22 cellular contexts compared by ENCODE assay signal in the genomic region with DNA sequence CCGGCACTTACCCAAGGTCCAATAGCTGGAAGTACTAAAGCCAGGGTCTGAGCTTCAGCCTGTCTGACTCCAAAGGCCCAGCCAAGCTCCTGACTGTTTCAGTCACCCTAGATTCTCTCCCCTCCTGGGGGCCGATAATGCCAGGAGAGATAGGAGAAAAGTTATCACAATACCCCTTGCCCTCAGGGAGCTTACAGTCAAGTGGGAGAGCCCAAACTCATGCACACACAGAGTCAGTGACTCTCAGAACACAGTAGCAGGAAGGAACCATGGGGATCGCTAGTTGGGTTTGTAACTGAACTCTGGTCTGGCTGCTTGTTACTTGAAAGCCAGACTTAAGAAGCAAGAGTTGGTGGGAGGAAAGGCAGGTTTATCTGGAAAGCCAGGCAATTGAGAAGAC. TPM values are rescaled to one million over a fixed set of nuclear protein-coding genes. Genes with fewer than 3 reads are reported as not detected.
DNase-seq lines count a peak whose midpoint lies in the region; ATAC-seq, FAIRE-seq and TF ChIP-seq lines count a peak whose summit lies in the region.
"Had no signal": no experiment of that assay in that cellular context is flagged by ENCODE, and none has a peak within 500 bp of the region (broad histone marks: within the 10 kb centered on the region; RNA-seq: fewer than 3 reads in every experiment).

No MANE protein-coding gene starts in this region.

- WGBS in K562 (ENCODE audit: insufficient coverage, low coverage, missing lambda C conversion rate): 58% methylated on average over 3 of the region's 3 CpGs

- H3K4me3 Mint-ChIP-seq in activated naive CD4-positive, alpha-beta T cell treated with anti-CD3 and anti-CD28 coated beads, Interleukin-2, amount 50 U/mL, for 24 hours: no peak overlapping the region
- H3K4me3 Mint-ChIP-seq in activated CD4-positive, alpha-beta memory T cell treated with anti-CD3 and anti-CD28 coated beads for 36 hours: no peak overlapping the region
- H3K4me3 Mint-ChIP-seq in stimulated activated naive B cell treated with anti-CD40 and anti-IgM and Interleukin-4, amounts not matched to agents 10 μg/mL and 1 μg/mL and 100 μg/mL, for 72 hours: peak overlapping the region in 1 of 2 donors; percentile 33
- H3K4me3 Mint-ChIP-seq: H9 had no signal

- BruUV-seq in K562 (replicated peaks; lab: Mats Ljungman, UMichigan): no TSS peak

- no peaks in the 10 kb centered on the region for H3K9me3 Mint-ChIP-seq in activated naive CD4-positive, alpha-beta T cell treated with anti-CD3 and anti-CD28 coated beads, Interleukin-2, amount 50 U/mL, for 24 hours
- no peaks in the 10 kb centered on the region for H3K9me3 Mint-ChIP-seq in activated CD4-positive, alpha-beta memory T cell treated with anti-CD3 and anti-CD28 coated beads for 36 hours
- H3K9me3 Mint-ChIP-seq in stimulated activated naive B cell treated with anti-CD40 and anti-IgM and Interleukin-4, amounts not matched to agents 10 μg/mL and 1 μg/mL and 100 μg/mL, for 72 hours: no peaks in the 10 kb centered on the region
- H3K9me3 Mint-ChIP-seq: H9 had no signal

- H3K27ac Mint-ChIP-seq in activated naive CD4-positive, alpha-beta T cell treated with anti-CD3 and anti-CD28 coated beads, Interleukin-2, amount 50 U/mL, for 24 hours: peak overlapping the region; percentile 89
- H3K27ac Mint-ChIP-seq in activated CD4-positive, alpha-beta memory T cell treated with anti-CD3 and anti-CD28 coated beads for 36 hours: peak overlapping the region; percentile 1
- H3K27ac Mint-ChIP-seq in stimulated activated naive B cell treated with anti-CD40 and anti-IgM and Interleukin-4, amounts not matched to agents 10 μg/mL and 1 μg/mL and 100 μg/mL, for 72 hours: peak overlapping the region; percentile 15
- H3K27ac Mint-ChIP-seq: H9 had no signal

- no peak overlapping the region for H3K9ac ChIP-seq in K562 (ENCODE audit: insufficient read depth in 1 of 2, low read depth in 2 of 2, low read length in 2 of 2)

- H3K4me2 ChIP-seq in K562 (ENCODE audit: insufficient read depth, low read length): no peak overlapping the region
- H3K4me2 ChIP-seq: A549 had no signal

- ATAC-seq in K562 (no peak), lower lobe of right lung (no peak), GM21367 (IDR thresholded peaks at IDR 0.05; ENCODE audit: unreplicated experiment) (no peak)
- ATAC-seq in stimulated activated naive B cell treated with anti-CD40 and anti-IgM and Interleukin-4, amounts not matched to agents 10 μg/mL and 1 μg/mL and 100 μg/mL, for 72 hours (replicated peaks): no peak
- ATAC-seq: A549, Panc1 had no signal

- peaks cover 0 to under 1% of the 10 kb centered on the region in 2 experiments; a peak in 3 of 5 replicates for H3K4me1 ChIP-seq in K562 (replicated peaks in 1 of 2; ENCODE audit: control insufficient read depth in 2 of 2, insufficient read depth in 2 of 2, low read length in 2 of 2)
- no peaks in the 10 kb centered on the region for H3K4me1 ChIP-seq in lower lobe of right lung
- H3K4me1 ChIP-seq: A549 had no signal

- H3K36me3 Mint-ChIP-seq in activated naive CD4-positive, alpha-beta T cell treated with anti-CD3 and anti-CD28 coated beads, Interleukin-2, amount 50 U/mL, for 24 hours: peaks cover 31% of the 10 kb centered on the region
- peaks cover 60% of the 10 kb centered on the region for H3K36me3 Mint-ChIP-seq in activated CD4-positive, alpha-beta memory T cell treated with anti-CD3 and anti-CD28 coated beads for 36 hours
- peaks cover 57 to 61% of the 10 kb centered on the region in 2 donors for H3K36me3 Mint-ChIP-seq in stimulated activated naive B cell treated with anti-CD40 and anti-IgM and Interleukin-4, amounts not matched to agents 10 μg/mL and 1 μg/mL and 100 μg/mL, for 72 hours

- H3K27me3 ChIP-seq in K562 (ENCODE audit: control insufficient read depth in 2 of 2, insufficient read depth in 2 of 2, low read length in 2 of 2): no peaks in the 10 kb centered on the region
- no peaks in the 10 kb centered on the region for H3K27me3 ChIP-seq in lower lobe of right lung (ENCODE audit: low read depth)
- H3K27me3 ChIP-seq: MG63 had no signal

- no peak for TF ChIP-seq CTCF in K562 (IDR thresholded peaks at IDR 0.05 in 2 of 3, conservative IDR thresholded peaks at IDR 0.05 in 1 of 3; ENCODE audit: insufficient read depth in 2 of 3, low read depth in 1 of 3, low read length in 3 of 3)
- no peak for TF ChIP-seq CTCF in lower lobe of right lung (IDR thresholded peaks at IDR 0.05)

- no peak for TF ChIP-seq POLR2A in K562 (conservative IDR thresholded peaks at IDR 0.05)

- no peak for TF ChIP-seq RAD21 in K562 (CRISPR knock-in tag; conservative IDR thresholded peaks at IDR 0.05 in 1 of 2, IDR thresholded peaks at IDR 0.05 in 1 of 2)

- peaks cover 2% of the 10 kb centered on the region for H3K9me1 ChIP-seq in K562 (ENCODE audit: control insufficient read depth, insufficient read depth, low read length)

- POLR2A ChIA-PET in activated CD4-positive, alpha-beta memory T cell treated with anti-CD3 and anti-CD28 coated beads for 36 hours (lab: Charles Lee): no interaction called here
- POLR2A ChIA-PET in K562 (lab: Yijun Ruan, JAX): interaction anchor here (0.9 to 1.1 kb wide), 4 partner anchors 9 to 47 kb away, joined by 3 to 5 read pairs (median 4); a partner anchor contains a TSS

- no peak overlapping the region for H2AFZ ChIP-seq in K562 (ENCODE audit: low read depth, low read length)

- H3K4me3 ChIP-seq in K562 (no peak overlapping the region), lower lobe of right lung (no peak overlapping the region)
- H3K4me3 ChIP-seq: A549, MG63 had no signal

- H3K27ac ChIP-seq in K562 (ENCODE audit: extremely low read depth, low read depth, low read length): no peak overlapping the region
- no peak overlapping the region for H3K27ac ChIP-seq in lower lobe of right lung
- H3K27ac ChIP-seq: A549 had no signal

- no peaks in the 10 kb centered on the region for H4K20me1 ChIP-seq in K562 (replicated peaks; ENCODE audit: control insufficient read depth, insufficient read depth, low read length)

- H3K9me3 ChIP-seq in K562 (replicated peaks; ENCODE audit: control insufficient read depth, insufficient read depth, low read depth, low read length): no peaks in the 10 kb centered on the region
- no peaks in the 10 kb centered on the region for H3K9me3 ChIP-seq in lower lobe of right lung
- H3K9me3 ChIP-seq: A549, MG63 had no signal

- intact Hi-C loops in activated CD4-positive, alpha-beta memory T cell treated with anti-CD3 and anti-CD28 coated beads for 36 hours (cut with micrococcal nuclease): no loop called here
- intact Hi-C loops in K562 (cut with micrococcal nuclease) (no loop called here), lower lobe of right lung (cut with DNase I) (no loop called here)

- H3K4me1 Mint-ChIP-seq in activated naive CD4-positive, alpha-beta T cell treated with anti-CD3 and anti-CD28 coated beads, Interleukin-2, amount 50 U/mL, for 24 hours: no peaks in the 10 kb centered on the region
- peaks cover 2% of the 10 kb centered on the region for H3K4me1 Mint-ChIP-seq in activated CD4-positive, alpha-beta memory T cell treated with anti-CD3 and anti-CD28 coated beads for 36 hours (ENCODE audit: low read depth)
- peaks cover 0 to 1% of the 10 kb centered on the region in 2 donors for H3K4me1 Mint-ChIP-seq in stimulated activated naive B cell treated with anti-CD40 and anti-IgM and Interleukin-4, amounts not matched to agents 10 μg/mL and 1 μg/mL and 100 μg/mL, for 72 hours
- H3K4me1 Mint-ChIP-seq: H9 had no signal

- FAIRE-seq in K562 (lab: Jason Lieb, UNC): no peak
- FAIRE-seq: A549, GM19239 had no signal

- in situ Hi-C loops in K562 (cut with MboI): no loop called here

- H3K36me3 ChIP-seq in K562 (ENCODE audit: control insufficient read depth, insufficient read depth, low read length) (no peaks in the 10 kb centered on the region), lower lobe of right lung (peaks cover 68% of the 10 kb centered on the region)
- H3K36me3 ChIP-seq: MG63 had no signal

- no peaks in the 10 kb centered on the region for H3K79me2 ChIP-seq in K562 (ENCODE audit: control insufficient read depth, insufficient read depth, low read length)

- CTCF ChIA-PET in activated CD4-positive, alpha-beta memory T cell treated with anti-CD3 and anti-CD28 coated beads for 36 hours (lab: Charles Lee): interaction anchor here (1.4 to 4.2 kb wide), 5 partner anchors 61 to 104 kb away, joined by 3 to 11 read pairs (median 7); a partner anchor contains a TSS
- CTCF ChIA-PET in K562 (lab: Yijun Ruan, JAX; ENCODE audit: low intra/inter-chr PET ratio): no interaction called here

- DNase-seq in activated naive CD4-positive, alpha-beta T cell treated with Interleukin-2 at 50 U/mL for 16 hours: no peak
- no peak for DNase-seq in activated CD4-positive, alpha-beta memory T cell treated with anti-CD3 and anti-CD28 coated beads for 36 hours
- DNase-seq in K562 (ENCODE audit: extremely low read depth in 1 of 4, low spot score in 3 of 4) (no peak), lower lobe of right lung (no peak), NCI-H2171 (lab: John Stamatoyannopoulos, UW) (no peak)
- no peak for DNase-seq in stimulated activated naive B cell treated with anti-CD40 and anti-IgM and Interleukin-4, amounts not matched to agents 10 μg/mL and 1 μg/mL and 100 μg/mL, for 72 hours
- DNase-seq: C1 segment of cervical spinal cord, Calu3, DMS53, H9, Karpas-422, MG63, NCI-H1092, NCI-H2107, NCI-H226, NCI-H524 treated with DMSO at 0.1 percent for 48 hours had no signal

- TF ChIP-seq EP300 in K562 (IDR thresholded peaks at IDR 0.05; ENCODE audit: low read length): no peak

- H3K27me3 Mint-ChIP-seq in activated naive CD4-positive, alpha-beta T cell treated with anti-CD3 and anti-CD28 coated beads, Interleukin-2, amount 50 U/mL, for 24 hours: no peaks in the 10 kb centered on the region
- no peaks in the 10 kb centered on the region for H3K27me3 Mint-ChIP-seq in activated CD4-positive, alpha-beta memory T cell treated with anti-CD3 and anti-CD28 coated beads for 36 hours
- H3K27me3 Mint-ChIP-seq in stimulated activated naive B cell treated with anti-CD40 and anti-IgM and Interleukin-4, amounts not matched to agents 10 μg/mL and 1 μg/mL and 100 μg/mL, for 72 hours: no peaks in the 10 kb centered on the region

RNA-seq across cellular contexts. Expression of a gene that starts 14.9 kb away (rescaled TPM):
- total RNA-seq in activated CD4-positive, alpha-beta memory T cell treated with anti-CD3 and anti-CD28 coated beads for 36 hours: 10 to 100 TPM; 14.2 to 14.3 TPM
- total RNA-seq in K562 (2011; cell fraction: chromatin; rRNA removed; ENCODE audit: low replicate concordance): 9.3 and 27.8 TPM in 2 replicates
- 27.9 and 32.5 TPM in 2 replicates for total RNA-seq in K562 (2011; cell fraction: nucleolus; rRNA removed)
- 15.2 and 16.7 TPM in 2 replicates for total RNA-seq in K562 (2011; cell fraction: nucleoplasm; rRNA removed)
- total RNA-seq in K562 (2014; rRNA removed): 39.7 and 58.9 TPM in 2 replicates
- 14.7 and 15.2 TPM in 2 replicates for total RNA-seq in K562 (2014; rRNA removed; fragmentation: Illumina TruSeq; extraction: Trizol)
- total RNA-seq in K562 (2015; rRNA removed; fragmentation: Illumina TruSeq; extraction: Trizol): 42.3 and 45.8 TPM in 2 replicates
- 41.3 and 50.7 TPM in 2 replicates for total RNA-seq in K562 (2021)
- 22.1 and 32.8 TPM in 2 replicates for polyA plus RNA-seq in K562 (2011; rRNA removed)
- 50.7 and 101 TPM in 2 replicates for polyA plus RNA-seq in K562 (2011; cell fraction: cytosol; rRNA removed)
- 31.3 and 50.4 TPM in 2 replicates for polyA plus RNA-seq in K562 (2011; cell fraction: nucleus; rRNA removed)
- polyA plus RNA-seq in K562 (2012): 36.8 and 61.3 TPM in 2 replicates
- 26.9 and 40.9 TPM in 2 replicates for polyA plus RNA-seq in K562 (2014; fragmentation: Illumina TruSeq; extraction: Trizol)
- polyA plus RNA-seq in K562 (2014; fragmentation: Nextera tagmentation; extraction: Ambion mirVana): under 1 TPM; 0.13 to 0.17 TPM
- 47.8 and 49.6 TPM in 2 replicates for polyA plus RNA-seq in K562 (2014; rRNA removed)
- polyA minus RNA-seq in K562 (2011; rRNA and poly(A)+ RNA removed): 8.9 and 12.0 TPM in 2 replicates
- polyA minus RNA-seq in K562 (2011; cell fraction: cytosol; rRNA and poly(A)+ RNA removed): 34.4 and 46.7 TPM in 2 replicates
- 10.5 and 17.3 TPM in 2 replicates for polyA minus RNA-seq in K562 (2011; cell fraction: nucleus; rRNA and poly(A)+ RNA removed)
- total RNA-seq in lower lobe of right lung: 24.9 TPM

RNA-seq across cellular contexts. Expression of a gene that starts 23.1 kb away (rescaled TPM):
- total RNA-seq in activated CD4-positive, alpha-beta memory T cell treated with anti-CD3 and anti-CD28 coated beads for 36 hours: 1 to 10 TPM; 7.2 to 7.6 TPM
- total RNA-seq in K562 (2011; cell fraction: chromatin; rRNA removed; ENCODE audit: low replicate concordance): 4.0 and 9.9 TPM in 2 replicates
- 9.9 and 10.3 TPM in 2 replicates for total RNA-seq in K562 (2011; cell fraction: nucleolus; rRNA removed)
- total RNA-seq in K562 (2011; cell fraction: nucleoplasm; rRNA removed): 6.3 and 6.5 TPM in 2 replicates
- total RNA-seq in K562 (2014; rRNA removed) (1.5 and 3.3 TPM in 2 replicates), K562 (2014; rRNA removed; fragmentation: Illumina TruSeq; extraction: Trizol) (1.0 and 1.3 TPM in 2 replicates), K562 (2015; rRNA removed; fragmentation: Illumina TruSeq; extraction: Trizol) (2.0 and 2.1 TPM in 2 replicates), K562 (2021) (3.2 and 3.4 TPM in 2 replicates), lower lobe of right lung (9.3 TPM)
- polyA plus RNA-seq in K562 (2011; rRNA removed) (1.9 and 2.8 TPM in 2 replicates), K562 (2014; fragmentation: Illumina TruSeq; extraction: Trizol) (1.5 and 1.9 TPM in 2 replicates), K562 (2014; fragmentation: Nextera tagmentation; extraction: Ambion mirVana) (under 1 TPM; 0.14 to 0.27 TPM), K562 (2014; rRNA removed) (1.7 and 3.3 TPM in 2 replicates)
- 3.0 and 3.6 TPM in 2 replicates for polyA plus RNA-seq in K562 (2011; cell fraction: cytosol; rRNA removed)
- 2.8 and 3.5 TPM in 2 replicates for polyA plus RNA-seq in K562 (2011; cell fraction: nucleus; rRNA removed)
- polyA plus RNA-seq in K562 (2012): 1.7 and 1.9 TPM in 2 replicates
- 2.1 and 3.3 TPM in 2 replicates for polyA minus RNA-seq in K562 (2011; rRNA and poly(A)+ RNA removed)
- polyA minus RNA-seq in K562 (2011; cell fraction: cytosol; rRNA and poly(A)+ RNA removed): 1.6 and 4.7 TPM in 2 replicates
- 3.9 and 7.7 TPM in 2 replicates for polyA minus RNA-seq in K562 (2011; cell fraction: nucleus; rRNA and poly(A)+ RNA removed)

RNA-seq across cellular contexts. Expression of a gene that starts 39.0 kb away (rescaled TPM):
- total RNA-seq in activated CD4-positive, alpha-beta memory T cell treated with anti-CD3 and anti-CD28 coated beads for 36 hours: 100 to 1,000 TPM; 218 to 226 TPM
- total RNA-seq in K562 (2011; cell fraction: chromatin; rRNA removed; ENCODE audit: low replicate concordance): 0.23 TPM in 1 of 2 replicates, not detected in the other
- total RNA-seq in K562 (2011; cell fraction: nucleolus; rRNA removed): 0.13 and 0.50 TPM in 2 replicates
- not detected in 2 replicates for total RNA-seq in K562 (2011; cell fraction: nucleoplasm; rRNA removed)
- 0.61 TPM in 1 of 2 replicates, not detected in the other for total RNA-seq in K562 (2014; rRNA removed)
- not detected in 2 replicates for total RNA-seq in K562 (2014; rRNA removed; fragmentation: Illumina TruSeq; extraction: Trizol)
- not detected in 2 replicates for total RNA-seq in K562 (2015; rRNA removed; fragmentation: Illumina TruSeq; extraction: Trizol)
- total RNA-seq in K562 (2021): 0.53 and 0.92 TPM in 2 replicates
- 0.01 and 0.12 TPM in 2 replicates for polyA plus RNA-seq in K562 (2011; rRNA removed)
- 0.13 and 0.15 TPM in 2 replicates for polyA plus RNA-seq in K562 (2011; cell fraction: cytosol; rRNA removed)
- polyA plus RNA-seq in K562 (2011; cell fraction: nucleus; rRNA removed): 0.08 and 0.09 TPM in 2 replicates
- 0.14 and 0.22 TPM in 2 replicates for polyA plus RNA-seq in K562 (2012)
- 0.12 TPM in 1 of 2 replicates, not detected in the other for polyA plus RNA-seq in K562 (2014; fragmentation: Illumina TruSeq; extraction: Trizol)
- not detected for polyA plus RNA-seq in K562 (2014; fragmentation: Nextera tagmentation; extraction: Ambion mirVana)
- not detected in 2 replicates for polyA plus RNA-seq in K562 (2014; rRNA removed)
- polyA minus RNA-seq in K562 (2011; rRNA and poly(A)+ RNA removed): 0.21 TPM in 1 of 2 replicates, not detected in the other
- not detected in 2 replicates for polyA minus RNA-seq in K562 (2011; cell fraction: cytosol; rRNA and poly(A)+ RNA removed)
- polyA minus RNA-seq in K562 (2011; cell fraction: nucleus; rRNA and poly(A)+ RNA removed): not detected in 2 replicates
- total RNA-seq in lower lobe of right lung: 127 TPM
- total RNA-seq: Calu3, H9, HT-29 had no signal

RNA-seq across cellular contexts. Expression of a gene that starts 46.7 kb away (rescaled TPM):
- 10 to 100 TPM; 13.7 to 14.2 TPM for total RNA-seq in activated CD4-positive, alpha-beta memory T cell treated with anti-CD3 and anti-CD28 coated beads for 36 hours
- 7.9 and 19.4 TPM in 2 replicates for total RNA-seq in K562 (2011; cell fraction: chromatin; rRNA removed; ENCODE audit: low replicate concordance)
- total RNA-seq in K562 (2011; cell fraction: nucleolus; rRNA removed): 19.1 and 19.7 TPM in 2 replicates
- 15.4 and 16.3 TPM in 2 replicates for total RNA-seq in K562 (2011; cell fraction: nucleoplasm; rRNA removed)
- 9.5 and 9.8 TPM in 2 replicates for total RNA-seq in K562 (2014; rRNA removed)
- 2.4 and 2.5 TPM in 2 replicates for total RNA-seq in K562 (2014; rRNA removed; fragmentation: Illumina TruSeq; extraction: Trizol)
- total RNA-seq in K562 (2015; rRNA removed; fragmentation: Illumina TruSeq; extraction: Trizol): 4.1 and 4.6 TPM in 2 replicates
- 10.1 and 11.1 TPM in 2 replicates for total RNA-seq in K562 (2021)
- 3.9 and 7.1 TPM in 2 replicates for polyA plus RNA-seq in K562 (2011; rRNA removed)
- 11.4 and 13.8 TPM in 2 replicates for polyA plus RNA-seq in K562 (2011; cell fraction: cytosol; rRNA removed)
- 15.5 and 22.5 TPM in 2 replicates for polyA plus RNA-seq in K562 (2011; cell fraction: nucleus; rRNA removed)
- 5.2 and 7.9 TPM in 2 replicates for polyA plus RNA-seq in K562 (2012)
- polyA plus RNA-seq in K562 (2014; fragmentation: Illumina TruSeq; extraction: Trizol): 4.1 and 4.3 TPM in 2 replicates
- under 1 TPM; 0.69 to 0.81 TPM for polyA plus RNA-seq in K562 (2014; fragmentation: Nextera tagmentation; extraction: Ambion mirVana)
- 8.7 and 10.0 TPM in 2 replicates for polyA plus RNA-seq in K562 (2014; rRNA removed)
- 1.5 and 1.9 TPM in 2 replicates for polyA minus RNA-seq in K562 (2011; rRNA and poly(A)+ RNA removed)
- 3.7 and 7.2 TPM in 2 replicates for polyA minus RNA-seq in K562 (2011; cell fraction: cytosol; rRNA and poly(A)+ RNA removed)
- polyA minus RNA-seq in K562 (2011; cell fraction: nucleus; rRNA and poly(A)+ RNA removed): 6.1 and 7.3 TPM in 2 replicates
- total RNA-seq in lower lobe of right lung: 8.4 TPM

Comparison
In these comparisons a context has a peak if more than half of its experiments do, and no peak if none do; other contexts are left out.
1. H3K27ac Mint-ChIP-seq: peak in every context shown above with its lines; median percentile 89 in activated naive CD4-positive, alpha-beta T cell treated with anti-CD3 and anti-CD28 coated beads, Interleukin-2, amount 50 U/mL, for 24 hours; 15 in stimulated activated naive B cell treated with anti-CD40 and anti-IgM and Interleukin-4, amounts not matched to agents 10 μg/mL and 1 μg/mL and 100 μg/mL, for 72 hours; 1 in activated CD4-positive, alpha-beta memory T cell treated with anti-CD3 and anti-CD28 coated beads for 36 hours.
2. RNA of a gene that starts 39.0 kb away (total RNA-seq): 218 to 226 TPM in activated CD4-positive, alpha-beta memory T cell treated with anti-CD3 and anti-CD28 coated beads for 36 hours and 127 TPM in lower lobe of right lung (single experiment); 0.13 to 0.92 TPM in K562; every median in the first group is over 10 times any median in the second.